In the genomic region with DNA sequence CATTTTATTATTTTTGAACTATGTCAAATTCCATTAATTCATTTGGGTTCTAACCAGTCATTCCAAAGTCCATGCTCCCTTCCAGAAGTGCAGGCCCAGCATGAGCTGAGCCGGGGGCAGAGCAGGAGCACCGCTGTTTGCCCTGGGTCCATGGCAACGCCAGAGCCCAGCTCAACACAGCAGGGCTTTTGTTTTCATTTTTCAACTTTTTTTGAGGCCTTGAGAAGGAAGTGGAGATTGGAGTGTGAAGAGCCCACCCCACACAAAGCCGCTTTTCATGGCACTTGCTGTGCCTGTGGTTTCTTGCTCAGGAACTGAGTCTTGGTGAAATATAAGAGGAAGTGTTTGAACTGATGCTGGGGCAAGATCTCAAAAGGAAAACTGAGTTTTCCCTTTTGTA, we compare ENCODE assay signal across 8 cellular contexts.
DNase-seq lines count a peak whose midpoint lies in the region; ATAC-seq and TF ChIP-seq lines count a peak whose summit lies in the region.

No MANE protein-coding gene starts in this region.

- peaks cover 29 to 41% (median 33%) of the 10 kb centered on the region in 11 experiments for H3K9me3 ChIP-seq in BLaER1 treated with 17β-estradiol and CSF1 and Interleukin-3, amounts not matched to agents 10 nM and 100 nM (replicated peaks in 1 of 11)
- H3K9me3 ChIP-seq in muscle layer of duodenum (ENCODE audit: control insufficient read depth in 1 of 2, low read length in 2 of 2), result peaks cover 5 to 18% of the 10 kb centered on the region in 2 donors

- peaks cover 23 to 80% (median 31%) of the 10 kb centered on the region in 10 experiments for H3K4me1 ChIP-seq in BLaER1 treated with 17β-estradiol and CSF1 and Interleukin-3, amounts not matched to agents 10 nM and 100 nM
- H3K4me1 ChIP-seq in muscle layer of duodenum (ENCODE audit: control insufficient read depth in 1 of 2, insufficient read depth in 2 of 2, low read length in 2 of 2), result peaks cover 0 to 10% of the 10 kb centered on the region in 2 donors

- DNase-seq in NCI-H69 (lab: John Stamatoyannopoulos, UW) (peak; percentile 11), brain pericyte (ENCODE audit: low read depth, low spot score) (peak; percentile 85), RKO (ENCODE audit: low spot score) (no peak), coronary artery (ENCODE audit: low spot score) (no peak)
- DNase-seq in stimulated activated CD4-positive, alpha-beta T cell treated with anti-CD3 and anti-CD28 coated beads, Interleukin-2, amount 100 ng/mL, for 48 hours, result no peak

- no peaks in the 10 kb centered on the region for H4K20me1 ChIP-seq in BLaER1 treated with 17β-estradiol and CSF1 and Interleukin-3, amounts not matched to agents 10 nM and 100 nM

- peak overlapping the region; percentile 71 to 93 (median 87) for H3K27ac ChIP-seq in BLaER1 treated with 17β-estradiol and CSF1 and Interleukin-3, amounts not matched to agents 10 nM and 100 nM
- H3K27ac ChIP-seq in muscle layer of duodenum (ENCODE audit: low read length) (peak overlapping the region; percentile 61), coronary artery (peak overlapping the region in 1 of 2 donors; percentile 74)

- peak overlapping the region in 2 of 10 experiments; percentile 5 to 29; a peak in 3 of 20 replicates for H3K4me3 ChIP-seq in BLaER1 treated with 17β-estradiol and CSF1 and Interleukin-3, amounts not matched to agents 10 nM and 100 nM
- H3K4me3 ChIP-seq in muscle layer of duodenum (ENCODE audit: low read depth in 1 of 2, low read length in 2 of 2) (no peak overlapping the region), coronary artery (no peak overlapping the region)

- H3K4me2 ChIP-seq in BLaER1 treated with 17β-estradiol and CSF1 and Interleukin-3, amounts not matched to agents 10 nM and 100 nM, result peak overlapping the region; percentile 65 to 86 (median 77)

- no peak for TF ChIP-seq CTCF in coronary artery (IDR thresholded peaks at IDR 0.05)

- no peak for ATAC-seq in HG02798 (IDR thresholded peaks at IDR 0.05; ENCODE audit: poor library complexity, unreplicated experiment)

- H3K36me3 ChIP-seq in BLaER1 treated with 17β-estradiol and CSF1 and Interleukin-3, amounts not matched to agents 10 nM and 100 nM, result peaks cover 0 to 22% (median 0%) of the 10 kb centered on the region in 11 experiments; a peak in 5 of 22 replicates
- no peaks in the 10 kb centered on the region for H3K36me3 ChIP-seq in muscle layer of duodenum (ENCODE audit: control insufficient read depth in 1 of 2, insufficient read depth in 2 of 2, low read length in 2 of 2)

- peak overlapping the region; percentile 54 to 82 (median 73); a peak in 21 of 22 replicates for H3K9ac ChIP-seq in BLaER1 treated with 17β-estradiol and CSF1 and Interleukin-3, amounts not matched to agents 10 nM and 100 nM

- no peaks in the 10 kb centered on the region for H3K27me3 ChIP-seq in BLaER1 treated with 17β-estradiol and CSF1 and Interleukin-3, amounts not matched to agents 10 nM and 100 nM
- H3K27me3 ChIP-seq in muscle layer of duodenum (ENCODE audit: low read depth, low read length), result no peaks in the 10 kb centered on the region

Comparison
In these comparisons a context has a peak if more than half of its experiments do, and no peak if none do; other contexts are left out.
1. DNase-seq: peak in NCI-H69 (single experiment) and brain pericyte (single experiment); none in RKO (single experiment), coronary artery (single experiment) and stimulated activated CD4-positive, alpha-beta T cell treated with anti-CD3 and anti-CD28 coated beads, Interleukin-2, amount 100 ng/mL, for 48 hours (0 of 2).